Comparison of ENCODE assay signal across 14 cellular contexts in the genomic region with DNA sequence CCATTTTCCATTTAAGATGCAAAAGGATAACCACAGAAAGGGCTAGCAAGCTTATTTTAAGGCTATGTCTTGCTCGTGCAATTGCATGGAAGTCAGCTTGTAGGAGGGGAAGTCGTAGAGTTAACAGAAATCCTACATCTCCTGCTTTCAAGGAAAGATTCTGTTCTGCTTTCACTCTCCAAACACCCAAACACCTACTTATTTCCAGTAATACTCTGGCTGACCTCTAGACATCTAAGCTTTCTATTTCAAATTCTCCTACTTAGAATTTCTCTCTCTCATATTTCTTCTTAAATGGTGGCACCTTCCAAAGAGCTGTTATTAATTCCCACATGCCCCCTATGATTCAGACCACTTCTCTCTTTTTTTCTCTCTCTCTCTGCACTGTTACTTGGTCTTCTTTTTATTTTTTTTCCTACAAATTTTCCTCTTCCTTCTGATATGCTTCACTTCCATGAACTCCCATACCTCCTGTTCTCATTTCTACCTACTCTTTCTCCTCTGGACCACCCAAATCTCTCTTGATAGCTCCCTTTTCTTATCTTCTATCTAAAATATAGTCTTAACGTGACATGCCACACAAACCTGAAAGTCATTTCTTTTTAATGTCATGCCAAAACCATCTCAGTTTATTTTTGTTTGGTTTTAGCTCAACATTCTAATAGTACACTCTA.
DNase-seq lines count a peak whose midpoint lies in the region; ATAC-seq, FAIRE-seq and TF ChIP-seq lines count a peak whose summit lies in the region.
"Had no signal": no experiment of that assay in that cellular context is flagged by ENCODE, and none has a peak within 500 bp of the region (broad histone marks: within the 10 kb centered on the region; RNA-seq: fewer than 3 reads in every experiment).

No MANE protein-coding gene starts in this region.

- H3K9me3 Mint-ChIP-seq in T-helper 1 cell treated with Interleukin-12 subunit alpha and Interleukin-12 subunit beta and Interleukin-4 antibody, amounts not matched to agents 30 μg/mL and 1 μg/mL, for 36 hours = peaks cover 5% of the 10 kb centered on the region

- POLR2A ChIA-PET in A549 (lab: Yijun Ruan, JAX) = interaction anchor here (1.8 kb wide), 1 partner anchor 91 kb away, joined by 8 read pairs; the partner anchor contains the start of gene RPS6KA5

- TF ChIP-seq CTCF in A549 (IDR thresholded peaks at IDR 0.05) (no peak), fibroblast of lung (conservative IDR thresholded peaks at IDR 0.05 in 1 of 2, IDR thresholded peaks at IDR 0.05 in 1 of 2; ENCODE audit: low read depth in 1 of 2, low read length in 2 of 2) (no peak), stomach (IDR thresholded peaks at IDR 0.05) (no peak)

- ATAC-seq in A549 = peak in 1 of 2 experiments; percentile 39; a peak in 2 of 6 replicates

- no peak for TF ChIP-seq RAD21 in A549 (conservative IDR thresholded peaks at IDR 0.05 in 1 of 2, IDR thresholded peaks at IDR 0.05 in 1 of 2)

- no peak overlapping the region for H3K4me3 ChIP-seq in A549
- H3K4me3 ChIP-seq in fibroblast of lung (replicated peaks in 1 of 4; ENCODE audit: control extremely low read depth in 1 of 4, insufficient read depth in 1 of 4, low read depth in 3 of 4, low read length in 4 of 4) = no peak overlapping the region
- H3K4me3 ChIP-seq in SJCRH30 = no peak overlapping the region
- no peak overlapping the region for H3K4me3 ChIP-seq in stomach

- H3K9me3 ChIP-seq in A549 (peaks cover 9% of the 10 kb centered on the region), fibroblast of lung (ENCODE audit: control insufficient read depth, insufficient read depth, low read depth, low read length) (no peaks in the 10 kb centered on the region), SJCRH30 (replicated peaks) (0 out of 2 replicates have a peak, but pooled peaks cover 3% of the 10 kb centered on the region), stomach (no peaks in the 10 kb centered on the region)

- H3K4me2 ChIP-seq in A549 (peak overlapping the region; percentile 62), fibroblast of lung (ENCODE audit: extremely low read depth, insufficient read depth, low read length) (no peak overlapping the region)

- H3K79me2 ChIP-seq in fibroblast of lung (ENCODE audit: control insufficient read depth, insufficient read depth, low read length) = no peaks in the 10 kb centered on the region

- H3K27ac ChIP-seq in A549 (peak overlapping the region; percentile 63 to 73; a peak in 5 of 6 replicates), fibroblast of lung (ENCODE audit: insufficient read depth, low read length) (no peak overlapping the region), SJCRH30 (no peak overlapping the region), stomach (peak overlapping the region in 1 of 5 donors; percentile 52)
- H3K27ac ChIP-seq: C4-2B, RWPE1 had no signal

- 23% methylated on average over 3 of the region's 3 CpGs for WGBS in A549 (ENCODE audit: missing lambda C conversion rate)
- WGBS in stomach, 5 donors = 53 to 59% (median 56%) methylated on average over 3 of the region's 3 CpGs

- intact Hi-C loops in stomach (cut with DNase I; ENCODE audit: low total_unique reads) = no loop called here

- H2AFZ ChIP-seq in fibroblast of lung (ENCODE audit: low read length) = no peak overlapping the region

- H3K36me3 ChIP-seq in fibroblast of lung (ENCODE audit: control insufficient read depth, insufficient read depth, low read length) = no peaks in the 10 kb centered on the region
- no peaks in the 10 kb centered on the region for H3K36me3 ChIP-seq in SJCRH30
- H3K36me3 ChIP-seq in stomach = peaks cover 0 to 6% (median 3%) of the 10 kb centered on the region in 4 donors

- peaks cover 45% of the 10 kb centered on the region for H3K36me3 Mint-ChIP-seq in T-helper 1 cell treated with Interleukin-12 subunit alpha and Interleukin-12 subunit beta and Interleukin-4 antibody, amounts not matched to agents 30 μg/mL and 1 μg/mL, for 36 hours (ENCODE audit: low read depth)

- H3K27me3 ChIP-seq in fibroblast of lung (ENCODE audit: control insufficient read depth, insufficient read depth, low read length) (no peaks in the 10 kb centered on the region), SJCRH30 (no peaks in the 10 kb centered on the region), stomach (no peaks in the 10 kb centered on the region)

- TF ChIP-seq POLR2A in A549 (IDR thresholded peaks at IDR 0.05; ENCODE audit: low read length) (no peak), stomach (IDR thresholded peaks at IDR 0.05) (no peak)

- FAIRE-seq in A549 (lab: Jason Lieb, UNC) (no peak), GM18507 (lab: Jason Lieb, UNC) (peak; percentile 63)

- peak overlapping the region; percentile 71 for H3K4me3 Mint-ChIP-seq in T-helper 1 cell treated with Interleukin-12 subunit alpha and Interleukin-12 subunit beta and Interleukin-4 antibody, amounts not matched to agents 30 μg/mL and 1 μg/mL, for 36 hours
- H3K4me3 Mint-ChIP-seq: brain had no signal

- TF ChIP-seq EP300 in A549 (IDR thresholded peaks at IDR 0.05) (no peak), stomach (IDR thresholded peaks at IDR 0.05) (no peak)

- CTCF ChIA-PET in A549 (lab: Yijun Ruan, JAX) = interaction anchor here (0.7 to 2.0 kb wide), 4 partner anchors 9 to 207 kb away, joined by 3 to 6 read pairs (median 4); no protein-coding TSS in a partner anchor

- peaks cover 20% of the 10 kb centered on the region; the same call in 2 of the 3 replicates for H3K4me1 ChIP-seq in A549
- no peaks in the 10 kb centered on the region for H3K4me1 ChIP-seq in fibroblast of lung (ENCODE audit: control insufficient read depth, extremely low read depth, insufficient read depth, low read length)
- H3K4me1 ChIP-seq in SJCRH30 = no peaks in the 10 kb centered on the region
- H3K4me1 ChIP-seq in stomach = peaks cover 0 to 26% (median 15%) of the 10 kb centered on the region in 4 donors

- peak overlapping the region; percentile 82 for H3K27ac Mint-ChIP-seq in T-helper 1 cell treated with Interleukin-12 subunit alpha and Interleukin-12 subunit beta and Interleukin-4 antibody, amounts not matched to agents 30 μg/mL and 1 μg/mL, for 36 hours

- DNase-seq in A549 (ENCODE audit: low read depth in 1 of 2, low spot score in 1 of 2) (no peak), GM18507 (ENCODE audit: extremely low spot score, insufficient read length, low read depth) (no peak), fibroblast of lung (ENCODE audit: low read depth in 2 of 2) (peak; percentile 10 to 57), NCI-H510A (lab: John Stamatoyannopoulos, UW) (no peak), SJCRH30 (no peak), NCI-H2171 (lab: John Stamatoyannopoulos, UW) (no peak), stomach (no peak)
- DNase-seq: NCI-H187; stimulated activated CD4-positive, alpha-beta T cell treated with anti-CD3 and anti-CD28 coated beads, Interleukin-12 subunit alpha, Interleukin-12 subunit beta, amount 100 ng/mL, for 4 hours; stimulated activated naive CD4-positive, alpha-beta T cell had no signal

- peaks cover 44% of the 10 kb centered on the region for H3K4me1 Mint-ChIP-seq in T-helper 1 cell treated with Interleukin-12 subunit alpha and Interleukin-12 subunit beta and Interleukin-4 antibody, amounts not matched to agents 30 μg/mL and 1 μg/mL, for 36 hours (ENCODE audit: low read depth)

- no peak overlapping the region for H3K9ac ChIP-seq in fibroblast of lung (ENCODE audit: insufficient read depth, low read length)

- H3K27me3 Mint-ChIP-seq in T-helper 1 cell treated with Interleukin-12 subunit alpha and Interleukin-12 subunit beta and Interleukin-4 antibody, amounts not matched to agents 30 μg/mL and 1 μg/mL, for 36 hours (ENCODE audit: low read depth) = no peaks in the 10 kb centered on the region
- H3K27me3 Mint-ChIP-seq: brain had no signal

- H4K20me1 ChIP-seq in fibroblast of lung (ENCODE audit: control insufficient read depth, extremely low read depth, insufficient read depth, low read length) = no peaks in the 10 kb centered on the region

TF ChIP-seq in A549, 52 proteins besides CTCF, POLR2A, EP300 and RAD21:
- TF ChIP-seq POLR2AphosphoS2 (conservative IDR thresholded peaks at IDR 0.05; ENCODE audit: low read length) (no peak), HOXB13 (CRISPR knock-in tag; IDR thresholded peaks at IDR 0.05; ENCODE audit: low read depth) (no peak)
- TF ChIP-seq, protein P1, sequence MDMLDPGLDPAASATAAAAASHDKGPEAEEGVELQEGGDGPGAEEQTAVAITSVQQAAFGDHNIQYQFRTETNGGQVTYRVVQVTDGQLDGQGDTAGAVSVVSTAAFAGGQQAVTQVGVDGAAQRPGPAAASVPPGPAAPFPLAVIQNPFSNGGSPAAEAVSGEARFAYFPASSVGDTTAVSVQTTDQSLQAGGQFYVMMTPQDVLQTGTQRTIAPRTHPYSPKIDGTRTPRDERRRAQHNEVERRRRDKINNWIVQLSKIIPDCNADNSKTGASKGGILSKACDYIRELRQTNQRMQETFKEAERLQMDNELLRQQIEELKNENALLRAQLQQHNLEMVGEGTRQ (IDR thresholded peaks at IDR 0.05) = no peak
TF ChIP-seq in A549: peak in this region for 0.

Comparison
In these comparisons a context has a peak if more than half of its experiments do, and no peak if none do; other contexts are left out.
1. DNase-seq: peak in fibroblast of lung (2 of 2); none in A549 (0 of 2), GM18507 (single experiment), NCI-H510A (single experiment), SJCRH30 (0 of 2), NCI-H2171 (single experiment) and stomach (single experiment).
2. H3K27ac ChIP-seq: peak in A549 (2 of 2); none in fibroblast of lung (single experiment) and SJCRH30 (single experiment).